In genomic region chrX:49167740-49168108, GRCh38 we compare ENCODE assay signal across 7 cellular contexts. TPM values are rescaled to one million over a fixed set of nuclear protein-coding genes. Genes with fewer than 3 reads are reported as not detected.
A peak's percentile ranks its signal among the peaks of the same experiment; 100 is the strongest.
DNase-seq lines count a peak whose midpoint lies in the region; ATAC-seq and TF ChIP-seq lines count a peak whose summit lies in the region.

No MANE protein-coding gene starts in this region.

- H3K4me1 Mint-ChIP-seq in activated naive CD8-positive, alpha-beta T cell treated with anti-CD3 and anti-CD28 coated beads for 36 hours, result peaks cover 33% of the 10 kb centered on the region
- H3K4me1 Mint-ChIP-seq in immature natural killer cell, result peaks cover 28 to 37% of the 10 kb centered on the region in 2 donors

- peak overlapping the region; percentile 80 for H3K4me3 Mint-ChIP-seq in activated naive CD8-positive, alpha-beta T cell treated with anti-CD3 and anti-CD28 coated beads for 36 hours
- peak overlapping the region; percentile 81 to 96 (median 90) for H3K4me3 Mint-ChIP-seq in immature natural killer cell

- no peak for TF ChIP-seq CTCF in stomach (IDR thresholded peaks at IDR 0.05)

- H3K4me3 ChIP-seq in HUES6 (ENCODE audit: low read depth, low read length), result peak overlapping the region; percentile 59
- peak overlapping the region; percentile 20 to 38 (median 35) for H3K4me3 ChIP-seq in stomach

- peaks cover 31% of the 10 kb centered on the region for H3K27me3 ChIP-seq in HUES6 (ENCODE audit: control insufficient read depth, insufficient read depth, low read length)
- H3K27me3 ChIP-seq in stomach, result no peaks in the 10 kb centered on the region

- ATAC-seq in esophagus mucosa, result no peak
- no peak for ATAC-seq in HG03139 (IDR thresholded peaks at IDR 0.05; ENCODE audit: unreplicated experiment)

- H3K27me3 Mint-ChIP-seq in activated naive CD8-positive, alpha-beta T cell treated with anti-CD3 and anti-CD28 coated beads for 36 hours, result no peaks in the 10 kb centered on the region
- H3K27me3 Mint-ChIP-seq in immature natural killer cell (ENCODE audit: low read depth in 3 of 3), result peaks cover 10 to 20% (median 17%) of the 10 kb centered on the region in 3 donors

- peak overlapping the region; percentile 92 for H3K27ac Mint-ChIP-seq in activated naive CD8-positive, alpha-beta T cell treated with anti-CD3 and anti-CD28 coated beads for 36 hours
- peak overlapping the region; percentile 90 to 100 (median 99) for H3K27ac Mint-ChIP-seq in immature natural killer cell

- no peak for TF ChIP-seq POLR2A in stomach (IDR thresholded peaks at IDR 0.05)

- H3K9me3 Mint-ChIP-seq in activated naive CD8-positive, alpha-beta T cell treated with anti-CD3 and anti-CD28 coated beads for 36 hours, result no peaks in the 10 kb centered on the region
- no peaks in the 10 kb centered on the region for H3K9me3 Mint-ChIP-seq in immature natural killer cell

- H3K27ac ChIP-seq in HUES6 (ENCODE audit: low read depth, low read length) (no peak overlapping the region), stomach (peak overlapping the region; percentile 67 to 92 (median 91))

- intact Hi-C loops in stomach (cut with DNase I; ENCODE audit: low total_unique reads), result no loop called here

- H3K4me1 ChIP-seq in HUES6 (ENCODE audit: control insufficient read depth, insufficient read depth, low read length) (peaks cover 17% of the 10 kb centered on the region; the same call in 1 of the 2 replicates), stomach (peaks cover 4 to 40% (median 30%) of the 10 kb centered on the region in 4 donors)

- 59 to 80% (median 74%) methylated on average over 3 of the region's 3 CpGs for WGBS in stomach, 5 donors

- no peak overlapping the region for H3K9ac ChIP-seq in HUES6 (ENCODE audit: low read length)

- H3K9me3 ChIP-seq in HUES6 (ENCODE audit: control insufficient read depth, insufficient read depth, low read depth, low read length), result peaks cover 15% of the 10 kb centered on the region; the same call in 1 of the 2 replicates
- H3K9me3 ChIP-seq in stomach, result peaks cover 0 to 9% (median 2%) of the 10 kb centered on the region in 4 donors

- DNase-seq in activated naive CD8-positive, alpha-beta T cell treated with anti-CD3 and anti-CD28 coated beads for 36 hours, result no peak
- DNase-seq in immature natural killer cell (no peak), stomach (no peak), SHP77 (lab: John Stamatoyannopoulos, UW) (no peak)

- no peak for TF ChIP-seq EP300 in stomach (IDR thresholded peaks at IDR 0.05)

- no peaks in the 10 kb centered on the region for H3K36me3 ChIP-seq in HUES6 (ENCODE audit: control insufficient read depth, insufficient read depth, low read length)
- no peaks in the 10 kb centered on the region for H3K36me3 ChIP-seq in stomach

- no peaks in the 10 kb centered on the region for H3K36me3 Mint-ChIP-seq in activated naive CD8-positive, alpha-beta T cell treated with anti-CD3 and anti-CD28 coated beads for 36 hours
- no peaks in the 10 kb centered on the region for H3K36me3 Mint-ChIP-seq in immature natural killer cell

RNA-seq across cellular contexts. Expression of gene PLP2, which starts 4.0 kb away (rescaled TPM):
- 10 to 100 TPM; 46.8 to 48.2 TPM for total RNA-seq in activated naive CD8-positive, alpha-beta T cell treated with anti-CD3 and anti-CD28 coated beads for 36 hours
- 10 to 100 TPM; 40.5 to 64.6 (median 45.7) TPM for polyA plus RNA-seq in immature natural killer cell
- 100 to 1,000 TPM in 1 of 5 donors, 10 to 100 TPM in 4; 14.0 to 155 (median 52.2) TPM for total RNA-seq in stomach
- 100 to 1,000 TPM in 1 of 3 donors, 10 to 100 TPM in 2; 55.0 to 323 (median 94.4) TPM for polyA plus RNA-seq in stomach
- total RNA-seq in esophagus mucosa, result 359 TPM

RNA-seq across cellular contexts. Expression of gene MAGIX, which starts 5.2 kb away (rescaled TPM):
- total RNA-seq in activated naive CD8-positive, alpha-beta T cell treated with anti-CD3 and anti-CD28 coated beads for 36 hours, result under 1 TPM; 0.47 to 0.88 TPM
- polyA plus RNA-seq in immature natural killer cell (1 to 10 TPM in 2 of 3 donors, under 1 TPM in 1; 0.96 to 2.2 (median 1.6) TPM), stomach (10 to 100 TPM; 18.9 to 41.1 (median 35.0) TPM)
- total RNA-seq in stomach (10 to 100 TPM in 3 of 5 donors, 1 to 10 TPM in 2; 4.7 to 43.2 (median 10.3) TPM), esophagus mucosa (4.7 TPM)

RNA-seq across cellular contexts. Expression of gene PRICKLE3, which starts 18.4 kb away (rescaled TPM):
- 10 to 100 TPM; 16.3 to 16.7 TPM for total RNA-seq in activated naive CD8-positive, alpha-beta T cell treated with anti-CD3 and anti-CD28 coated beads for 36 hours
- polyA plus RNA-seq in immature natural killer cell, result 1 to 10 TPM in 2 of 3 donors, not detected in 1; 2.1 to 4.1 TPM
- 10 to 100 TPM in 3 of 5 donors, 1 to 10 TPM in 2; 3.7 to 65.1 (median 16.9) TPM for total RNA-seq in stomach
- polyA plus RNA-seq in stomach, result 1 to 10 TPM; 6.3 to 7.1 (median 6.5) TPM
- 17.5 TPM for total RNA-seq in esophagus mucosa

RNA-seq across cellular contexts. Expression of gene SYP, which starts 32.3 kb away (rescaled TPM):
- total RNA-seq in activated naive CD8-positive, alpha-beta T cell treated with anti-CD3 and anti-CD28 coated beads for 36 hours, result 1 to 10 TPM; 4.4 to 4.6 TPM
- polyA plus RNA-seq in immature natural killer cell, result under 1 TPM in 2 of 3 donors, not detected in 1; 0.29 to 0.43 TPM
- 100 to 1,000 TPM in 1 of 5 donors, 1 to 10 TPM in 2, under 1 TPM in 1, not detected in 1; 0.89 to 211 (median 3.3) TPM for total RNA-seq in stomach
- polyA plus RNA-seq in stomach, result 1 to 10 TPM in 2 of 3 donors, under 1 TPM in 1; 0.92 to 5.0 (median 3.9) TPM
- total RNA-seq in esophagus mucosa, result 0.36 TPM

RNA-seq across cellular contexts. Expression of gene GPKOW, which starts 44.2 kb away (rescaled TPM):
- total RNA-seq in activated naive CD8-positive, alpha-beta T cell treated with anti-CD3 and anti-CD28 coated beads for 36 hours, result 10 to 100 TPM; 19.9 to 20.0 TPM
- polyA plus RNA-seq in immature natural killer cell, result 10 to 100 TPM; 26.3 to 55.3 (median 27.2) TPM
- 10 to 100 TPM in 2 of 5 donors, 1 to 10 TPM in 3; 6.4 to 19.1 (median 8.2) TPM for total RNA-seq in stomach
- 10 to 100 TPM; 14.1 to 18.2 (median 14.7) TPM for polyA plus RNA-seq in stomach
- 11.9 TPM for total RNA-seq in esophagus mucosa
